ENCODE assay signal across 8 cellular contexts in genomic region chr6:87700351-87700728, GRCh38. TPM values are rescaled to one million over a fixed set of nuclear protein-coding genes. Genes with fewer than 3 reads are reported as not detected.
DNase-seq lines count a peak whose midpoint lies in the region; ATAC-seq and TF ChIP-seq lines count a peak whose summit lies in the region.

No MANE protein-coding gene starts in this region.

- H3K27ac ChIP-seq in body of pancreas: peak overlapping the region; percentile 54 to 99 (median 95)
- peak overlapping the region; percentile 99 for H3K27ac ChIP-seq in upper lobe of right lung

- WGBS in body of pancreas, 2 donors: 5 to 16% methylated on average over 1 of the region's 1 CpG

- no peak for TF ChIP-seq POLR2A in body of pancreas (IDR thresholded peaks at IDR 0.05)

- H3K9me3 Mint-ChIP-seq in activated naive CD4-positive, alpha-beta T cell treated with anti-CD3 and anti-CD28 coated beads, Interleukin-2, amount 50 U/mL, for 24 hours: no peaks in the 10 kb centered on the region
- no peaks in the 10 kb centered on the region for H3K9me3 Mint-ChIP-seq in memory B cell

- no peaks in the 10 kb centered on the region for H3K36me3 ChIP-seq in body of pancreas (replicated peaks in 1 of 2; ENCODE audit: insufficient read depth in 1 of 2, low read depth in 2 of 2)
- H3K36me3 ChIP-seq in upper lobe of right lung: no peaks in the 10 kb centered on the region

- H3K27me3 Mint-ChIP-seq in activated naive CD4-positive, alpha-beta T cell treated with anti-CD3 and anti-CD28 coated beads, Interleukin-2, amount 50 U/mL, for 24 hours: no peaks in the 10 kb centered on the region
- H3K27me3 Mint-ChIP-seq in memory B cell: no peaks in the 10 kb centered on the region

- ATAC-seq in body of pancreas (no peak), memory B cell (ENCODE audit: low read depth) (no peak), upper lobe of right lung (no peak)

- H3K4me1 Mint-ChIP-seq in activated naive CD4-positive, alpha-beta T cell treated with anti-CD3 and anti-CD28 coated beads, Interleukin-2, amount 50 U/mL, for 24 hours: peaks cover 50% of the 10 kb centered on the region
- peaks cover 24% of the 10 kb centered on the region for H3K4me1 Mint-ChIP-seq in memory B cell

- peak overlapping the region; percentile 94 for H3K27ac Mint-ChIP-seq in activated naive CD4-positive, alpha-beta T cell treated with anti-CD3 and anti-CD28 coated beads, Interleukin-2, amount 50 U/mL, for 24 hours
- H3K27ac Mint-ChIP-seq in memory B cell: peak overlapping the region; percentile 94

- no peaks in the 10 kb centered on the region for H3K27me3 ChIP-seq in body of pancreas
- H3K27me3 ChIP-seq in upper lobe of right lung: no peaks in the 10 kb centered on the region

- peaks cover 46% of the 10 kb centered on the region for H3K4me1 ChIP-seq in body of pancreas
- peaks cover 36% of the 10 kb centered on the region for H3K4me1 ChIP-seq in upper lobe of right lung

- TF ChIP-seq CTCF in body of pancreas (IDR thresholded peaks at IDR 0.05) (no peak), upper lobe of right lung (IDR thresholded peaks at IDR 0.05) (no peak)

- no peak for DNase-seq in activated naive CD4-positive, alpha-beta T cell treated with Interleukin-2 at 50 U/mL for 16 hours
- DNase-seq in body of pancreas (no peak), memory B cell (ENCODE audit: low spot score in 2 of 2) (no peak), upper lobe of right lung (no peak), putamen (ENCODE audit: low spot score) (no peak), EL (no peak)
- no peak for DNase-seq in stimulated activated CD4-positive, alpha-beta T cell treated with anti-CD3 and anti-CD28 coated beads, Interleukin-15, amount 100 ng/mL, for 24 hours

- intact Hi-C loops in body of pancreas (cut with DNase I): no loop called here
- intact Hi-C loops in upper lobe of right lung (cut with DNase I): no loop called here

- no peaks in the 10 kb centered on the region for H3K9me3 ChIP-seq in body of pancreas
- H3K9me3 ChIP-seq in upper lobe of right lung: no peaks in the 10 kb centered on the region

- no peaks in the 10 kb centered on the region for H3K36me3 Mint-ChIP-seq in activated naive CD4-positive, alpha-beta T cell treated with anti-CD3 and anti-CD28 coated beads, Interleukin-2, amount 50 U/mL, for 24 hours
- H3K36me3 Mint-ChIP-seq in memory B cell: peaks cover 2% of the 10 kb centered on the region

- H3K4me3 Mint-ChIP-seq in activated naive CD4-positive, alpha-beta T cell treated with anti-CD3 and anti-CD28 coated beads, Interleukin-2, amount 50 U/mL, for 24 hours: peak overlapping the region; percentile 92
- peak overlapping the region; percentile 97 for H3K4me3 Mint-ChIP-seq in memory B cell

- peak overlapping the region; percentile 99 for H3K4me3 ChIP-seq in body of pancreas
- peak overlapping the region; percentile 95 for H3K4me3 ChIP-seq in upper lobe of right lung

RNA-seq across cellular contexts. Expression of gene AKIRIN2, which starts 1.7 kb away (rescaled TPM):
- total RNA-seq in body of pancreas: 10 to 100 TPM in 1 of 2 donors, 1 to 10 TPM in 1; 5.4 to 16.2 TPM
- 56.6 TPM for total RNA-seq in upper lobe of right lung
